ENCODE assay signal across 1 cellular context in genomic region chr14:31207287-31207745, GRCh38.
TF ChIP-seq lines count a peak whose summit lies in the region.

No MANE protein-coding gene starts in this region.

TF ChIP-seq in H1, 55 proteins besides CTCF, POLR2A, EP300 and RAD21:
- TF ChIP-seq PHF8 (conservative IDR thresholded peaks at IDR 0.05; ENCODE audit: low read depth, low read length) (peak; percentile 91), KDM5A (IDR thresholded peaks at IDR 0.05; ENCODE audit: low read length) (0 out of 2 replicates have a peak, but pooled peaks have one; percentile 30), E2F6 (IDR thresholded peaks at IDR 0.05) (peak; percentile 56), SIRT6 (IDR thresholded peaks at IDR 0.05; ENCODE audit: low read length) (no peak), JUN (IDR thresholded peaks at IDR 0.05; ENCODE audit: low read depth, low read length) (no peak), ASH2L (IDR thresholded peaks at IDR 0.05; ENCODE audit: low read length) (peak; percentile 91), RBBP5 (IDR thresholded peaks at IDR 0.05; ENCODE audit: borderline replicate concordance, low read depth, low read length) (peak; percentile 75; the same call in 1 of the 2 replicates), GTF2F1 (IDR thresholded peaks at IDR 0.05; ENCODE audit: borderline replicate concordance, low read depth, low read length) (no peak), KDM4A (IDR thresholded peaks at IDR 0.05; ENCODE audit: low read depth, low read length, severe bottlenecking) (peak; percentile 77)
- TF ChIP-seq, protein P1, sequence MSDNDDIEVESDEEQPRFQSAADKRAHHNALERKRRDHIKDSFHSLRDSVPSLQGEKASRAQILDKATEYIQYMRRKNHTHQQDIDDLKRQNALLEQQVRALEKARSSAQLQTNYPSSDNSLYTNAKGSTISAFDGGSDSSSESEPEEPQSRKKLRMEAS (IDR thresholded peaks at IDR 0.05): peak; percentile 78
